ENCODE assay signal across 30 cellular contexts in the genomic region with DNA sequence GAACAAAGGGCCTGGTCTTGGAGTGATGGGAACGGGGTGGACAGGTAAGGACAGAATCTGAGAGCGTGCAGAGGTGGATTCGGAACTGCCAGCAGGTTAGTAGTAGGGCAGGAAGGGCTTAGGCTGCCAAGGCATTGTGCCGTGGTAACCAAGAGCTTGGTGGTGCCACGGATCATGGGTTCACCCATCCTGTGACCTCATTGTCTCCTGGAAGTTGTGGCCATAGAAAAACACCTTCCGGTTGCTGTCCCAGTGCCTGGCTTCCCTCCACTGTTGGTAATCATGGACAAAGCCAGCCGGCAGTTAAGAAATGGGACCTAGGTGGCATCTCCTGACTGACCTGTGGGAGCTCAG. TPM values are rescaled to one million over a fixed set of nuclear protein-coding genes. Genes with fewer than 3 reads are reported as not detected.
DNase-seq lines count a peak whose midpoint lies in the region; ATAC-seq, FAIRE-seq and TF ChIP-seq lines count a peak whose summit lies in the region.
"Had no signal": no experiment of that assay in that cellular context is flagged by ENCODE, and none has a peak within 500 bp of the region (broad histone marks: within the 10 kb centered on the region; RNA-seq: fewer than 3 reads in every experiment).

No MANE protein-coding gene starts in this region.

- no TSS peak for BruUV-seq in HepG2 (replicated peaks; lab: Mats Ljungman, UMichigan)

- peak overlapping the region; percentile 55 for H3K4me2 ChIP-seq in HepG2 (ENCODE audit: low read depth, low read length)

- TF ChIP-seq CTCF in left ventricle myocardium inferior (IDR thresholded peaks at IDR 0.05; ENCODE audit: borderline replicate concordance), result no peak
- TF ChIP-seq CTCF in right atrium auricular region (IDR thresholded peaks at IDR 0.05), result no peak
- no peak for TF ChIP-seq CTCF in HepG2 (CRISPR knock-in tag; IDR thresholded peaks at IDR 0.05)
- TF ChIP-seq CTCF in prostate gland (IDR thresholded peaks at IDR 0.05), result no peak

- TF ChIP-seq POLR2A in HepG2 (IDR thresholded peaks at IDR 0.05; ENCODE audit: insufficient read depth in 1 of 2, low read depth in 2 of 2, low read length in 2 of 2) (no peak), prostate gland (IDR thresholded peaks at IDR 0.05) (no peak), GM12891 (IDR thresholded peaks at IDR 0.05; ENCODE audit: low read depth, low read length) (no peak)

- in situ Hi-C loops in HepG2 (cut with HindIII; ENCODE audit: extremely low pct_ligation_motif_present, low pct_unique_long_range_greater_than_20kb), result no loop called here

- H3K27me3 ChIP-seq in left ventricle myocardium inferior (ENCODE audit: low read depth), result no peaks in the 10 kb centered on the region
- H3K27me3 ChIP-seq in right atrium auricular region, result no peaks in the 10 kb centered on the region
- H3K27me3 ChIP-seq in HepG2 (ENCODE audit: control insufficient read depth in 1 of 2, insufficient read depth in 2 of 2, low read length in 2 of 2), result no peaks in the 10 kb centered on the region
- no peaks in the 10 kb centered on the region for H3K27me3 ChIP-seq in prostate gland (replicated peaks; ENCODE audit: insufficient read depth)
- H3K27me3 ChIP-seq: SJSA1 had no signal

- no peaks in the 10 kb centered on the region for H3K79me2 ChIP-seq in HepG2 (ENCODE audit: insufficient read depth, low read length)

- H4K20me1 ChIP-seq in HepG2 (ENCODE audit: insufficient read depth, low read length), result no peaks in the 10 kb centered on the region

- peaks cover 96% of the 10 kb centered on the region for H3K36me3 ChIP-seq in left ventricle myocardium inferior
- H3K36me3 ChIP-seq in right atrium auricular region, result peaks cover 66% of the 10 kb centered on the region
- no peaks in the 10 kb centered on the region for H3K36me3 ChIP-seq in HepG2 (replicated peaks in 1 of 2; ENCODE audit: control insufficient read depth in 1 of 2, insufficient read depth in 2 of 2, low read length in 2 of 2)
- H3K36me3 ChIP-seq in prostate gland, result no peaks in the 10 kb centered on the region

- H3K27ac ChIP-seq in left ventricle myocardium inferior (replicated peaks), result peak overlapping the region; percentile 2
- H3K27ac ChIP-seq in right atrium auricular region, result peak overlapping the region in 1 of 2 donors; percentile 0
- no peak overlapping the region for H3K27ac ChIP-seq in HepG2 (ENCODE audit: extremely low read length, insufficient read depth, low read length)
- peak overlapping the region; percentile 49 to 53 for H3K27ac ChIP-seq in prostate gland

- H3K9me3 ChIP-seq in left ventricle myocardium inferior (replicated peaks), result no peaks in the 10 kb centered on the region
- H3K9me3 ChIP-seq in right atrium auricular region, result no peaks in the 10 kb centered on the region
- no peaks in the 10 kb centered on the region for H3K9me3 ChIP-seq in HepG2 (ENCODE audit: low read length)
- no peaks in the 10 kb centered on the region for H3K9me3 ChIP-seq in prostate gland
- H3K9me3 ChIP-seq: SJSA1 had no signal

- DNase-seq in left ventricle myocardium inferior (no peak), right atrium auricular region (ENCODE audit: low spot score) (no peak), HepG2 (ENCODE audit: low spot score) (no peak), prostate gland (ENCODE audit: low spot score) (no peak), GM12891 (ENCODE audit: insufficient read length, low spot score) (no peak), retina (no peak), mesenteric fat pad (ENCODE audit: low spot score) (no peak), CD1c-positive myeloid dendritic cell (ENCODE audit: extremely low spot score) (no peak)
- DNase-seq: 8988T; activated CD8-positive, alpha-beta T cell treated with anti-CD3 and anti-CD28 coated beads for 36 hours; anterior cingulate cortex; CD4-positive, alpha-beta T cell; dermis blood vessel endothelial cell; head of caudate nucleus; kidney; MM.1S; NCI-H1417; NCI-H2081 treated with DMSO at 0.1 percent for 48 hours; NCI-H774; stimulated activated CD4-positive, alpha-beta T cell treated with anti-CD3 and anti-CD28 coated beads, Interleukin-2, amount 100 ng/mL, for 24 hours; trophoblast cell had no signal

- H3K4me3 ChIP-seq in left ventricle myocardium inferior (no peak overlapping the region), right atrium auricular region (no peak overlapping the region), HepG2 (replicated peaks in 1 of 3; ENCODE audit: insufficient read depth in 1 of 3, low read depth in 2 of 3, low read length in 3 of 3) (no peak overlapping the region), prostate gland (no peak overlapping the region)
- H3K4me3 ChIP-seq: GM12878, K562, lung, SJSA1 had no signal

- WGBS in HepG2 (ENCODE audit: low lambda C conversion rate), result 100% methylated on average over 3 of the region's 7 CpGs
- 98% methylated on average over 7 of the region's 7 CpGs for WGBS in prostate gland

- CTCF ChIA-PET in HepG2 (lab: Yijun Ruan, JAX; ENCODE audit: low intra/inter-chr PET ratio, low total read pairs), result no interaction called here

- H3K9ac ChIP-seq in HepG2 (ENCODE audit: insufficient read depth, low read depth, low read length), result 0 out of 2 replicates have a peak overlapping the region, but pooled peaks have one; percentile 10

- no peak for TF ChIP-seq RAD21 in HepG2 (CRISPR knock-in tag; IDR thresholded peaks at IDR 0.05)

- no peak overlapping the region for H2AFZ ChIP-seq in HepG2 (ENCODE audit: low read length)

- TF ChIP-seq EP300 in HepG2 (IDR thresholded peaks at IDR 0.05; ENCODE audit: low read depth in 2 of 2, low read length in 2 of 2), result no peak
- TF ChIP-seq EP300 in HepG2 (CRISPR knock-in tag; IDR thresholded peaks at IDR 0.05; ENCODE audit: borderline replicate concordance), result no peak

- POLR2A ChIA-PET in HepG2 (lab: Yijun Ruan, JAX), result interaction anchor here (0.8 kb wide), 1 partner anchor 49 kb away, joined by 4 read pairs; no protein-coding TSS in a partner anchor

- no peak for ATAC-seq in HepG2
- ATAC-seq: activated CD8-positive, alpha-beta T cell treated with anti-CD3 and anti-CD28 coated beads for 36 hours; activated naive CD4-positive, alpha-beta T cell treated with anti-CD3 and anti-CD28 coated beads, Interleukin-2, amount 50 U/mL, for 72 hours; GM12878 had no signal

- H3K4me1 ChIP-seq in left ventricle myocardium inferior, result peaks cover 4% of the 10 kb centered on the region
- no peaks in the 10 kb centered on the region for H3K4me1 ChIP-seq in right atrium auricular region
- H3K4me1 ChIP-seq in HepG2 (ENCODE audit: insufficient read depth, low read length), result peaks cover 24% of the 10 kb centered on the region
- H3K4me1 ChIP-seq in prostate gland (replicated peaks), result no peaks in the 10 kb centered on the region

- intact Hi-C loops in left ventricle myocardium inferior (cut with micrococcal nuclease) (no loop called here), HepG2 (cut with micrococcal nuclease; ENCODE audit: unreplicated experiment) (no loop called here), prostate gland (cut with DNase I) (no loop called here)

- no peak for FAIRE-seq in HepG2 (lab: Jason Lieb, UNC)
- FAIRE-seq in GM12891 (lab: Jason Lieb, UNC), result no peak
- FAIRE-seq: GM12878, kidney, TTC549 had no signal

RNA-seq across cellular contexts. Expression of a gene that starts 42.5 kb away (rescaled TPM):
- total RNA-seq in left ventricle myocardium inferior, result not detected
- not detected for total RNA-seq in right atrium auricular region
- total RNA-seq in HepG2 (2016; rRNA removed; fragmentation: Illumina TruSeq; extraction: Trizol), result not detected in 2 replicates
- total RNA-seq in HepG2 (2016; cell fraction: cytosol; rRNA removed; fragmentation: Illumina TruSeq; extraction: Trizol; ENCODE audit: low read depth), result 0.09 TPM in 1 of 2 replicates, not detected in the other
- 0.11 TPM in 1 of 2 replicates, not detected in the other for total RNA-seq in HepG2 (2016; cell fraction: insoluble cytoplasmic fraction; rRNA removed; fragmentation: Illumina TruSeq; extraction: Trizol)
- total RNA-seq in HepG2 (2016; cell fraction: membrane; rRNA removed; fragmentation: Illumina TruSeq; extraction: Trizol), result not detected in 2 replicates
- total RNA-seq in HepG2 (2016; cell fraction: nucleus; rRNA removed; fragmentation: Illumina TruSeq; extraction: Trizol), result not detected in 2 replicates
- polyA plus RNA-seq in HepG2 (2011; rRNA removed), result 0.07 TPM in 1 of 2 replicates, not detected in the other
- polyA plus RNA-seq in HepG2 (2011; cell fraction: cytosol; rRNA removed), result 0.03 TPM in 1 of 2 replicates, not detected in the other
- 0.24 and 0.47 TPM in 2 replicates for polyA plus RNA-seq in HepG2 (2011; cell fraction: nucleus; rRNA removed)
- 0.15 and 0.28 TPM in 2 replicates for polyA plus RNA-seq in HepG2 (2012)
- not detected in 2 replicates for polyA plus RNA-seq in HepG2 (2016; cell fraction: cytosol; fragmentation: Illumina TruSeq; extraction: Trizol; ENCODE audit: low read depth)
- not detected in 2 replicates for polyA plus RNA-seq in HepG2 (2016; cell fraction: insoluble cytoplasmic fraction; fragmentation: Illumina TruSeq; extraction: Trizol; ENCODE audit: low read depth)
- polyA plus RNA-seq in HepG2 (2016; cell fraction: membrane; fragmentation: Illumina TruSeq; extraction: Trizol; ENCODE audit: low read depth), result not detected in 2 replicates
- not detected in 2 replicates for polyA plus RNA-seq in HepG2 (2016; cell fraction: nucleus; fragmentation: Illumina TruSeq; extraction: Trizol; ENCODE audit: insufficient read depth, low read depth)
- polyA minus RNA-seq in HepG2 (2011; rRNA and poly(A)+ RNA removed; ENCODE audit: low replicate concordance), result not detected in 2 replicates
- not detected in 2 replicates for polyA minus RNA-seq in HepG2 (2011; cell fraction: cytosol; rRNA and poly(A)+ RNA removed)
- polyA minus RNA-seq in HepG2 (2011; cell fraction: nucleus; rRNA and poly(A)+ RNA removed), result 0.12 TPM in 1 of 2 replicates, not detected in the other
- 1 to 10 TPM in 1 of 2 donors, not detected in 1; 2.8 TPM for total RNA-seq in prostate gland
- polyA plus RNA-seq in GM12891 (2012; ENCODE audit: low read depth, missing spikeins), result 0.21 TPM
- total RNA-seq in mesenteric fat pad, result 0.19 TPM
- total RNA-seq: activated naive CD4-positive, alpha-beta T cell treated with anti-CD3 and anti-CD28 coated beads, Interleukin-2, amount 50 U/mL, for 72 hours; Daoy; dermis blood vessel endothelial cell; GM12878; HT1080; K562; skeletal muscle tissue had no signal

RNA-seq across cellular contexts. Expression of a gene that starts 51.2 kb away (rescaled TPM):
- total RNA-seq in left ventricle myocardium inferior, result 13.9 TPM
- 10 to 100 TPM; 16.5 to 16.7 TPM for total RNA-seq in right atrium auricular region
- 7.6 and 10.4 TPM in 2 replicates for total RNA-seq in HepG2 (2016; rRNA removed; fragmentation: Illumina TruSeq; extraction: Trizol)
- 3.7 and 4.7 TPM in 2 replicates for total RNA-seq in HepG2 (2016; cell fraction: cytosol; rRNA removed; fragmentation: Illumina TruSeq; extraction: Trizol; ENCODE audit: low read depth)
- total RNA-seq in HepG2 (2016; cell fraction: insoluble cytoplasmic fraction; rRNA removed; fragmentation: Illumina TruSeq; extraction: Trizol), result 9.5 and 11.7 TPM in 2 replicates
- total RNA-seq in HepG2 (2016; cell fraction: membrane; rRNA removed; fragmentation: Illumina TruSeq; extraction: Trizol), result 3.7 and 4.4 TPM in 2 replicates
- 3.4 and 3.9 TPM in 2 replicates for total RNA-seq in HepG2 (2016; cell fraction: nucleus; rRNA removed; fragmentation: Illumina TruSeq; extraction: Trizol)
- 4.0 and 5.4 TPM in 2 replicates for polyA plus RNA-seq in HepG2 (2011; rRNA removed)
- polyA plus RNA-seq in HepG2 (2011; cell fraction: cytosol; rRNA removed), result 5.4 and 8.9 TPM in 2 replicates
- polyA plus RNA-seq in HepG2 (2011; cell fraction: nucleus; rRNA removed), result 6.0 and 7.2 TPM in 2 replicates
- polyA plus RNA-seq in HepG2 (2012), result 3.0 and 3.2 TPM in 2 replicates
- polyA plus RNA-seq in HepG2 (2016; cell fraction: cytosol; fragmentation: Illumina TruSeq; extraction: Trizol; ENCODE audit: low read depth), result 3.5 and 3.9 TPM in 2 replicates
- polyA plus RNA-seq in HepG2 (2016; cell fraction: insoluble cytoplasmic fraction; fragmentation: Illumina TruSeq; extraction: Trizol; ENCODE audit: low read depth), result 8.4 and 8.9 TPM in 2 replicates
- polyA plus RNA-seq in HepG2 (2016; cell fraction: membrane; fragmentation: Illumina TruSeq; extraction: Trizol; ENCODE audit: low read depth), result 3.9 and 4.4 TPM in 2 replicates
- polyA plus RNA-seq in HepG2 (2016; cell fraction: nucleus; fragmentation: Illumina TruSeq; extraction: Trizol; ENCODE audit: insufficient read depth, low read depth), result 6.4 and 9.2 TPM in 2 replicates
- 5.1 and 17.9 TPM in 2 replicates for polyA minus RNA-seq in HepG2 (2011; rRNA and poly(A)+ RNA removed; ENCODE audit: low replicate concordance)
- 1.8 and 1.9 TPM in 2 replicates for polyA minus RNA-seq in HepG2 (2011; cell fraction: cytosol; rRNA and poly(A)+ RNA removed)
- 1.9 and 3.9 TPM in 2 replicates for polyA minus RNA-seq in HepG2 (2011; cell fraction: nucleus; rRNA and poly(A)+ RNA removed)
- 10 to 100 TPM; 25.4 to 28.6 TPM for total RNA-seq in prostate gland
- 6.8 TPM for polyA plus RNA-seq in GM12891 (2012; ENCODE audit: low read depth, missing spikeins)
- 21.3 TPM for total RNA-seq in mesenteric fat pad

RNA-seq across cellular contexts. Expression of a gene that starts 51.6 kb away (rescaled TPM):
- 0.25 TPM for total RNA-seq in left ventricle myocardium inferior
- total RNA-seq in right atrium auricular region, result under 1 TPM; 0.11 to 0.16 TPM
- not detected in 2 replicates for total RNA-seq in HepG2 (2016; rRNA removed; fragmentation: Illumina TruSeq; extraction: Trizol)
- total RNA-seq in HepG2 (2016; cell fraction: cytosol; rRNA removed; fragmentation: Illumina TruSeq; extraction: Trizol; ENCODE audit: low read depth), result not detected in 2 replicates
- total RNA-seq in HepG2 (2016; cell fraction: insoluble cytoplasmic fraction; rRNA removed; fragmentation: Illumina TruSeq; extraction: Trizol), result not detected in 2 replicates
- total RNA-seq in HepG2 (2016; cell fraction: membrane; rRNA removed; fragmentation: Illumina TruSeq; extraction: Trizol), result not detected in 2 replicates
- total RNA-seq in HepG2 (2016; cell fraction: nucleus; rRNA removed; fragmentation: Illumina TruSeq; extraction: Trizol), result not detected in 2 replicates
- not detected in 2 replicates for polyA plus RNA-seq in HepG2 (2011; rRNA removed)
- polyA plus RNA-seq in HepG2 (2011; cell fraction: cytosol; rRNA removed), result 0.03 TPM in 1 of 2 replicates, not detected in the other
- 0.08 TPM in 1 of 2 replicates, not detected in the other for polyA plus RNA-seq in HepG2 (2011; cell fraction: nucleus; rRNA removed)
- not detected in 2 replicates for polyA plus RNA-seq in HepG2 (2012)
- not detected in 2 replicates for polyA plus RNA-seq in HepG2 (2016; cell fraction: cytosol; fragmentation: Illumina TruSeq; extraction: Trizol; ENCODE audit: low read depth)
- not detected in 2 replicates for polyA plus RNA-seq in HepG2 (2016; cell fraction: insoluble cytoplasmic fraction; fragmentation: Illumina TruSeq; extraction: Trizol; ENCODE audit: low read depth)
- 0.09 TPM in 1 of 2 replicates, not detected in the other for polyA plus RNA-seq in HepG2 (2016; cell fraction: membrane; fragmentation: Illumina TruSeq; extraction: Trizol; ENCODE audit: low read depth)
- polyA plus RNA-seq in HepG2 (2016; cell fraction: nucleus; fragmentation: Illumina TruSeq; extraction: Trizol; ENCODE audit: insufficient read depth, low read depth), result not detected in 2 replicates
- polyA minus RNA-seq in HepG2 (2011; rRNA and poly(A)+ RNA removed; ENCODE audit: low replicate concordance), result 0.72 TPM in 1 of 2 replicates, not detected in the other
- polyA minus RNA-seq in HepG2 (2011; cell fraction: cytosol; rRNA and poly(A)+ RNA removed), result not detected in 2 replicates
- not detected in 2 replicates for polyA minus RNA-seq in HepG2 (2011; cell fraction: nucleus; rRNA and poly(A)+ RNA removed)
- 1 to 10 TPM in 1 of 2 donors, not detected in 1; 3.4 TPM for total RNA-seq in prostate gland
- polyA plus RNA-seq in GM12891 (2012; ENCODE audit: low read depth, missing spikeins), result 0.04 TPM
- not detected for total RNA-seq in mesenteric fat pad
- total RNA-seq: dermis blood vessel endothelial cell, GM12878, HT1080, K562, SJSA1, skeletal muscle tissue had no signal

RNA-seq across cellular contexts. Expression of a gene that starts 52.2 kb away (rescaled TPM):
- total RNA-seq in left ventricle myocardium inferior (36.9 TPM), right atrium auricular region (10 to 100 TPM; 44.9 to 72.8 TPM), HepG2 (2016; rRNA removed; fragmentation: Illumina TruSeq; extraction: Trizol) (2.9 and 4.4 TPM in 2 replicates), prostate gland (10 to 100 TPM; 32.2 to 47.6 TPM), mesenteric fat pad (77.0 TPM)
- 2.6 and 3.0 TPM in 2 replicates for total RNA-seq in HepG2 (2016; cell fraction: cytosol; rRNA removed; fragmentation: Illumina TruSeq; extraction: Trizol; ENCODE audit: low read depth)
- total RNA-seq in HepG2 (2016; cell fraction: insoluble cytoplasmic fraction; rRNA removed; fragmentation: Illumina TruSeq; extraction: Trizol), result 2.7 and 5.6 TPM in 2 replicates
- total RNA-seq in HepG2 (2016; cell fraction: membrane; rRNA removed; fragmentation: Illumina TruSeq; extraction: Trizol), result 3.8 and 5.2 TPM in 2 replicates
- 2.6 and 3.7 TPM in 2 replicates for total RNA-seq in HepG2 (2016; cell fraction: nucleus; rRNA removed; fragmentation: Illumina TruSeq; extraction: Trizol)
- polyA plus RNA-seq in HepG2 (2011; rRNA removed), result 2.9 and 4.1 TPM in 2 replicates
- polyA plus RNA-seq in HepG2 (2011; cell fraction: cytosol; rRNA removed), result 2.4 and 5.1 TPM in 2 replicates
- polyA plus RNA-seq in HepG2 (2011; cell fraction: nucleus; rRNA removed), result 6.7 and 8.1 TPM in 2 replicates
- 5.9 and 8.8 TPM in 2 replicates for polyA plus RNA-seq in HepG2 (2012)
- 5.5 and 6.6 TPM in 2 replicates for polyA plus RNA-seq in HepG2 (2016; cell fraction: cytosol; fragmentation: Illumina TruSeq; extraction: Trizol; ENCODE audit: low read depth)
- polyA plus RNA-seq in HepG2 (2016; cell fraction: insoluble cytoplasmic fraction; fragmentation: Illumina TruSeq; extraction: Trizol; ENCODE audit: low read depth), result 5.6 and 8.0 TPM in 2 replicates
- 6.0 and 6.1 TPM in 2 replicates for polyA plus RNA-seq in HepG2 (2016; cell fraction: membrane; fragmentation: Illumina TruSeq; extraction: Trizol; ENCODE audit: low read depth)
- 8.0 and 9.7 TPM in 2 replicates for polyA plus RNA-seq in HepG2 (2016; cell fraction: nucleus; fragmentation: Illumina TruSeq; extraction: Trizol; ENCODE audit: insufficient read depth, low read depth)
- polyA minus RNA-seq in HepG2 (2011; rRNA and poly(A)+ RNA removed; ENCODE audit: low replicate concordance), result 3.4 and 23.2 TPM in 2 replicates
- 4.3 and 8.2 TPM in 2 replicates for polyA minus RNA-seq in HepG2 (2011; cell fraction: cytosol; rRNA and poly(A)+ RNA removed)
- polyA minus RNA-seq in HepG2 (2011; cell fraction: nucleus; rRNA and poly(A)+ RNA removed), result 3.6 and 7.6 TPM in 2 replicates
- polyA plus RNA-seq in GM12891 (2012; ENCODE audit: low read depth, missing spikeins), result 0.59 TPM
